In genomic region chr2:112941753-112942653, GRCh38 we compare ENCODE assay signal across 1 cellular context.
TF ChIP-seq lines count a peak whose summit lies in the region.

No MANE protein-coding gene starts in this region.

TF ChIP-seq in GM23338, 12 proteins besides CTCF, POLR2A, EP300 and RAD21 (continued from another document):
- TF ChIP-seq ZNF462 (CRISPR knock-in tag; IDR thresholded peaks at IDR 0.05) (peak; percentile 50; the same call in 1 of the 2 replicates), EZH2phosphoT487 (IDR thresholded peaks at IDR 0.05; ENCODE audit: unreplicated experiment) (no peak)
TF ChIP-seq in GM23338: peak in this region for 1.
